14 cellular contexts compared by ENCODE assay signal in genomic region chr3:183587337-183587736, GRCh38. TPM values are rescaled to one million over a fixed set of nuclear protein-coding genes. Genes with fewer than 3 reads are reported as not detected.
DNase-seq lines count a peak whose midpoint lies in the region; ATAC-seq and TF ChIP-seq lines count a peak whose summit lies in the region.
"Had no signal": no experiment of that assay in that cellular context is flagged by ENCODE, and none has a peak within 500 bp of the region (broad histone marks: within the 10 kb centered on the region; RNA-seq: fewer than 3 reads in every experiment).

No MANE protein-coding gene starts in this region.

- H3K4me3 Mint-ChIP-seq in activated T-cell treated with anti-CD3 and anti-CD28 coated beads, Interleukin-2, amount 50 U/mL, for 24 hours = no peak overlapping the region
- peak overlapping the region; percentile 2 for H3K4me3 Mint-ChIP-seq in activated naive CD8-positive, alpha-beta T cell treated with anti-CD3 and anti-CD28 coated beads, Interleukin-2, amount 10 ng/mL, durations not matched to agents 7 days and 5 days
- H3K4me3 Mint-ChIP-seq: brain had no signal

- H3K27ac ChIP-seq in neutrophil = peak overlapping the region; percentile 43
- H3K27ac ChIP-seq: thyroid gland had no signal

- peaks cover 20 to 26% of the 10 kb centered on the region in 2 experiments for H3K4me1 ChIP-seq in neutrophil (ENCODE audit: control insufficient read depth in 1 of 2, insufficient read depth in 1 of 2, low read depth in 1 of 2, low read length in 1 of 2)

- TF ChIP-seq CTCF in neutrophil (IDR thresholded peaks at IDR 0.05) = no peak

- H3K4me3 ChIP-seq in neutrophil (ENCODE audit: low read depth in 1 of 2, low read length in 1 of 2) = no peak overlapping the region
- H3K4me3 ChIP-seq: thyroid gland had no signal

- no peaks in the 10 kb centered on the region for H3K9me3 Mint-ChIP-seq in activated T-cell treated with anti-CD3 and anti-CD28 coated beads, Interleukin-2, amount 50 U/mL, for 24 hours
- H3K9me3 Mint-ChIP-seq in activated naive CD8-positive, alpha-beta T cell treated with anti-CD3 and anti-CD28 coated beads, Interleukin-2, amount 10 ng/mL, durations not matched to agents 7 days and 5 days = no peaks in the 10 kb centered on the region

- ATAC-seq in activated naive CD8-positive, alpha-beta T cell treated with anti-CD3 and anti-CD28 coated beads, Interleukin-2, amount 10 ng/mL, durations not matched to agents 7 days and 5 days (ENCODE audit: low read depth) = no peak
- ATAC-seq: right cardiac atrium had no signal

- H3K27ac Mint-ChIP-seq in activated T-cell treated with anti-CD3 and anti-CD28 coated beads, Interleukin-2, amount 50 U/mL, for 24 hours = peak overlapping the region; percentile 88
- H3K27ac Mint-ChIP-seq in activated naive CD8-positive, alpha-beta T cell treated with anti-CD3 and anti-CD28 coated beads, Interleukin-2, amount 10 ng/mL, durations not matched to agents 7 days and 5 days = peak overlapping the region; percentile 74

- H3K27me3 Mint-ChIP-seq in activated T-cell treated with anti-CD3 and anti-CD28 coated beads, Interleukin-2, amount 50 U/mL, for 24 hours = no peaks in the 10 kb centered on the region
- no peaks in the 10 kb centered on the region for H3K27me3 Mint-ChIP-seq in activated naive CD8-positive, alpha-beta T cell treated with anti-CD3 and anti-CD28 coated beads, Interleukin-2, amount 10 ng/mL, durations not matched to agents 7 days and 5 days

- POLR2A ChIA-PET in activated naive CD8-positive, alpha-beta T cell treated with anti-CD3 and anti-CD28 coated beads, Interleukin-2, amount 10 ng/mL, durations not matched to agents 7 days and 5 days (lab: Charles Lee) = interaction anchor here (0.9 to 1.8 kb wide), 2 partner anchors 32 to 49 kb away, joined by 4 to 12 read pairs; partner anchors contain the start of genes KLHL24 and KLHL6

- no peaks in the 10 kb centered on the region for H3K9me3 ChIP-seq in neutrophil
- H3K9me3 ChIP-seq: thyroid gland had no signal

- no peaks in the 10 kb centered on the region for H3K27me3 ChIP-seq in neutrophil
- H3K27me3 ChIP-seq: thyroid gland had no signal

- no peaks in the 10 kb centered on the region for H3K36me3 Mint-ChIP-seq in activated T-cell treated with anti-CD3 and anti-CD28 coated beads, Interleukin-2, amount 50 U/mL, for 24 hours (ENCODE audit: low read depth)
- H3K36me3 Mint-ChIP-seq in activated naive CD8-positive, alpha-beta T cell treated with anti-CD3 and anti-CD28 coated beads, Interleukin-2, amount 10 ng/mL, durations not matched to agents 7 days and 5 days = peaks cover 4% of the 10 kb centered on the region
- H3K36me3 Mint-ChIP-seq: brain had no signal

- peaks cover 35% of the 10 kb centered on the region for H3K4me1 Mint-ChIP-seq in activated T-cell treated with anti-CD3 and anti-CD28 coated beads, Interleukin-2, amount 50 U/mL, for 24 hours (ENCODE audit: low read depth)
- peaks cover 27% of the 10 kb centered on the region for H3K4me1 Mint-ChIP-seq in activated naive CD8-positive, alpha-beta T cell treated with anti-CD3 and anti-CD28 coated beads, Interleukin-2, amount 10 ng/mL, durations not matched to agents 7 days and 5 days

- DNase-seq in activated T-cell treated with anti-CD3 and anti-CD28 coated beads, Interleukin-2, amount 50 U/mL, for 24 hours = no peak
- DNase-seq in activated T-cell treated with anti-CD3 and anti-CD28 coated beads for 4 hours (no peak), NOMO-1 (lab: John Stamatoyannopoulos, UW; ENCODE audit: unreplicated experiment in 2 of 2) (peak; percentile 61 to 93), GM19238 (ENCODE audit: insufficient read length, low spot score) (no peak), 8988T (no peak), NCI-H82 treated with DMSO at 0.1 percent for 48 hours (lab: John Stamatoyannopoulos, UW; ENCODE audit: unreplicated experiment) (no peak)
- DNase-seq in activated naive CD8-positive, alpha-beta T cell treated with anti-CD3 and anti-CD28 coated beads, Interleukin-2, amount 10 ng/mL, durations not matched to agents 7 days and 5 days = no peak
- DNase-seq: DMS79 treated with DMSO at 0.1 percent for 48 hours, NCI-H1105, NCI-H748 treated with DMSO at 0.1 percent for 48 hours, right cardiac atrium, thyroid gland had no signal

- H3K36me3 ChIP-seq in neutrophil = no peaks in the 10 kb centered on the region
- H3K36me3 ChIP-seq: thyroid gland had no signal

RNA-seq across cellular contexts. Expression of gene KLHL6, which starts 31.8 kb away (rescaled TPM):
- total RNA-seq in activated naive CD8-positive, alpha-beta T cell treated with anti-CD3 and anti-CD28 coated beads, Interleukin-2, amount 10 ng/mL, durations not matched to agents 7 days and 5 days = 10 to 100 TPM; 34.1 to 36.9 TPM

RNA-seq across cellular contexts. Expression of gene KLHL24, which starts 48.1 kb away (rescaled TPM):
- total RNA-seq in activated naive CD8-positive, alpha-beta T cell treated with anti-CD3 and anti-CD28 coated beads, Interleukin-2, amount 10 ng/mL, durations not matched to agents 7 days and 5 days = 10 to 100 TPM; 37.0 to 45.4 TPM

Comparison
In these comparisons a context has a peak if more than half of its experiments do, and no peak if none do; other contexts are left out.
1. DNase-seq: peak in NOMO-1 (2 of 2); none in activated T-cell treated with anti-CD3 and anti-CD28 coated beads, Interleukin-2, amount 50 U/mL, for 24 hours (single experiment), activated T-cell treated with anti-CD3 and anti-CD28 coated beads for 4 hours (single experiment), activated naive CD8-positive, alpha-beta T cell treated with anti-CD3 and anti-CD28 coated beads, Interleukin-2, amount 10 ng/mL, durations not matched to agents 7 days and 5 days (single experiment), GM19238 (single experiment), 8988T (single experiment) and NCI-H82 treated with DMSO at 0.1 percent for 48 hours (single experiment).